Comparison of ENCODE assay signal across 18 cellular contexts in the genomic region with DNA sequence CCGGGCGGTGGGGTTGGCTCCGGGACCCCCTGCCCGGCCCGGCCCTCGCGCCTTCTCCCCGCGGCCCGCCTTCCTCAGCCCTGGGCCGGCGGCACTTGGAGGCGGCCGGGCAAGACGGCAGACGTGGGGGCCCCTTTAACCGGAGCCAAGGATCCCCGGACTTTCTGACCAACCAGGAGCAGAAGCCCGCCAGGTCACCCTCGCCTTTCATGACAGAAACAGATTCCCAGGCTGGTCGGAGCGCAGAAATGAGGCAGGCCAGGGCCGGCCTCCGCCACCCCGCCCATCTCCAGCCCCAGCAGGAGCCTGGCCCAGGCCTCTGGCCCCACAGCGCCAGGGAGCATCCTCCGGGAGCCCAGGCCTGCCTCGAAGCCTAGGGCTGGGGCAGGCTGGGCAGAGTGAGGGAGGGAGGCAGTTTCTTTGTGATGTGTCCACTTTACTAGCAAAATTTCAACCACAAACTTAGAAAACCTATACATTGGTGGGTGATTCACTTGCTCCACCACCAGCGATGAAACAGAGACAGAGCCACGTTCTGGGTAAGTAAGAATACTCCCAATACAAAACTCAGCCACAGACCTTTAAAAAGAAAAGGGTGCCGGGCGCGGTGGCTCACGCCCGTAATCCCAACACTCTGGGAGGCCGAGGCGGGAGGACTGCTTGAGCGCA. TPM values are rescaled to one million over a fixed set of nuclear protein-coding genes. Genes with fewer than 3 reads are reported as not detected.
DNase-seq lines count a peak whose midpoint lies in the region; ATAC-seq and TF ChIP-seq lines count a peak whose summit lies in the region.
"Had no signal": no experiment of that assay in that cellular context is flagged by ENCODE, and none has a peak within 500 bp of the region (broad histone marks: within the 10 kb centered on the region; RNA-seq: fewer than 3 reads in every experiment).

No MANE protein-coding gene starts in this region.

- H3K9me3 ChIP-seq in heart left ventricle, result no peaks in the 10 kb centered on the region
- H3K9me3 ChIP-seq in neuron (ENCODE audit: low read length), result no peaks in the 10 kb centered on the region
- no peaks in the 10 kb centered on the region for H3K9me3 ChIP-seq in CD4-positive, alpha-beta T cell (ENCODE audit: control insufficient read depth, low read length)
- H3K9me3 ChIP-seq: adrenal gland had no signal

- no peak for TF ChIP-seq CTCF in NB4 (IDR thresholded peaks at IDR 0.05; ENCODE audit: low read depth, low read length)
- TF ChIP-seq CTCF in heart left ventricle (IDR thresholded peaks at IDR 0.05), result no peak
- TF ChIP-seq CTCF in CD4-positive, alpha-beta T cell (IDR thresholded peaks at IDR 0.05), result no peak
- no peak for TF ChIP-seq CTCF in GM13977 (IDR thresholded peaks at IDR 0.05; ENCODE audit: extremely low read depth, insufficient read depth, missing control alignments)

- no peaks in the 10 kb centered on the region for H3K4me1 Mint-ChIP-seq in CD4-positive, alpha-beta T cell (ENCODE audit: low read depth)

- TF ChIP-seq POLR2A in NB4 (IDR thresholded peaks at IDR 0.05; ENCODE audit: extremely low read depth, insufficient read length) (no peak), heart left ventricle (IDR thresholded peaks at IDR 0.05) (no peak)

- H3K27ac ChIP-seq in heart left ventricle, result no peak overlapping the region
- no peak overlapping the region for H3K27ac ChIP-seq in CD4-positive, alpha-beta T cell (ENCODE audit: low read depth, low read length)
- H3K27ac ChIP-seq: adrenal gland, C4-2B had no signal

- no peak overlapping the region for H3K4me3 Mint-ChIP-seq in CD4-positive, alpha-beta T cell

- H3K9me3 Mint-ChIP-seq in CD4-positive, alpha-beta T cell, result no peaks in the 10 kb centered on the region

- H3K4me3 ChIP-seq in NB4 (ENCODE audit: low read depth, low read length) (no peak overlapping the region), heart left ventricle (peak overlapping the region in 10 of 12 donors; percentile 5 to 49 (median 38)), neuron (ENCODE audit: low read length) (peak overlapping the region; percentile 23)

- peaks cover 56% of the 10 kb centered on the region for H3K27me3 Mint-ChIP-seq in CD4-positive, alpha-beta T cell

- ATAC-seq in heart left ventricle (peak in 2 of 4 donors; percentile 31 to 47), HG03342 (IDR thresholded peaks at IDR 0.05; ENCODE audit: unreplicated experiment) (no peak)
- no peak for ATAC-seq in CD4-positive, alpha-beta T cell (ENCODE audit: poor library complexity)
- ATAC-seq: left lobe of liver had no signal

- POLR2A ChIA-PET in CD4-positive, alpha-beta T cell (lab: Charles Lee), result no interaction called here

- no peaks in the 10 kb centered on the region for H3K36me3 Mint-ChIP-seq in CD4-positive, alpha-beta T cell (ENCODE audit: low read depth)

- 38 to 47% (median 38%) methylated on average over 31 to 38 of the region's 38 CpGs for WGBS in heart left ventricle, 4 donors

- intact Hi-C loops in heart left ventricle (cut with DNase I), result loop anchor here in 1 of 10 donors (10.0 kb wide), 1 partner anchor 48 kb away; no protein-coding TSS in a partner anchor
- intact Hi-C loops in CD4-positive, alpha-beta T cell (cut with DNase I, micrococcal nuclease), result no loop called here

- H3K4me1 ChIP-seq in heart left ventricle, result peaks cover 0 to 16% (median 5%) of the 10 kb centered on the region in 12 donors
- peaks cover 49% of the 10 kb centered on the region for H3K4me1 ChIP-seq in neuron (ENCODE audit: insufficient read depth, low read length)

- peaks cover 0 to 34% (median 8%) of the 10 kb centered on the region in 9 donors for H3K27me3 ChIP-seq in heart left ventricle
- H3K27me3 ChIP-seq in neuron (ENCODE audit: insufficient read depth, low read length), result no peaks in the 10 kb centered on the region
- peaks cover 44% of the 10 kb centered on the region for H3K27me3 ChIP-seq in CD4-positive, alpha-beta T cell (ENCODE audit: control insufficient read depth, insufficient read depth, low read length)
- H3K27me3 ChIP-seq: adrenal gland had no signal

- peak overlapping the region; percentile 1 for H2AFZ ChIP-seq in neuron (ENCODE audit: low read depth, low read length)

- CTCF ChIA-PET in CD4-positive, alpha-beta T cell (lab: Charles Lee), result interaction anchor here (1.0 kb wide), 1 partner anchor 25 kb away, joined by 3 read pairs; no protein-coding TSS in a partner anchor

- H3K36me3 ChIP-seq in heart left ventricle (no peaks in the 10 kb centered on the region), neuron (ENCODE audit: insufficient read depth, low read length) (no peaks in the 10 kb centered on the region)
- H3K36me3 ChIP-seq: adrenal gland had no signal

- no peak overlapping the region for H3K27ac Mint-ChIP-seq in CD4-positive, alpha-beta T cell

- in situ Hi-C loops in GM13977 (cut with MboI; ENCODE audit: low pct_unique_long_range_greater_than_20kb, low sequenced_read_pairs, unreplicated experiment), result no loop called here

- DNase-seq in Daoy (ENCODE audit: low read depth) (peak; percentile 38), NB4 (ENCODE audit: low read depth) (peak; percentile 30), heart left ventricle (no peak), DMS114 treated with DMSO at 0.1 percent for 48 hours (lab: John Stamatoyannopoulos, UW; ENCODE audit: unreplicated experiment) (no peak), GM13977 (ENCODE audit: low spot score) (no peak)
- DNase-seq in CD4-positive, alpha-beta T cell, result no peak
- DNase-seq: activated CD8-positive, alpha-beta memory T cell treated with anti-CD3 and anti-CD28 coated beads, Interleukin-2, amount 50 U/mL, for 4 hours; effector CD4-positive, alpha-beta T cell; foreskin melanocyte; KBM-7; NCI-H1694; SIG-M5; stimulated activated CD4-positive, alpha-beta T cell treated with anti-CD3 and anti-CD28 coated beads, Interleukin-1b, Interleukin-23, amount 100 ng/mL, for 48 hours had no signal

RNA-seq across cellular contexts. Expression of a gene that starts 22.5 kb away (rescaled TPM):
- 4.9 and 5.1 TPM in 2 replicates for total RNA-seq in Daoy (2014; rRNA removed; shearing (Covaris generic))
- 10 to 100 TPM; 18.8 to 39.1 (median 33.4) TPM for total RNA-seq in heart left ventricle
- polyA plus RNA-seq in heart left ventricle, result 10 to 100 TPM; 31.4 to 42.5 TPM
- 1 to 10 TPM; 1.9 to 2.5 TPM for total RNA-seq in CD4-positive, alpha-beta T cell

Comparison
In these comparisons a context has a peak if more than half of its experiments do, and no peak if none do; other contexts are left out.
1. DNase-seq: peak in Daoy (single experiment) and NB4 (single experiment); none in heart left ventricle (0 of 5), DMS114 treated with DMSO at 0.1 percent for 48 hours (single experiment), CD4-positive, alpha-beta T cell (0 of 10) and GM13977 (single experiment).